In genomic region chr16:89064606-89065444, GRCh38 we compare ENCODE assay signal across 27 cellular contexts. TPM values are rescaled to one million over a fixed set of nuclear protein-coding genes. Genes with fewer than 3 reads are reported as not detected.
DNase-seq lines count a peak whose midpoint lies in the region; ATAC-seq, FAIRE-seq and TF ChIP-seq lines count a peak whose summit lies in the region.
"Had no signal": no experiment of that assay in that cellular context is flagged by ENCODE, and none has a peak within 500 bp of the region (broad histone marks: within the 10 kb centered on the region; RNA-seq: fewer than 3 reads in every experiment).

No MANE protein-coding gene starts in this region.

- H3K9ac ChIP-seq in GM12878 (ENCODE audit: control insufficient read depth, insufficient read depth, low read length) (no peak overlapping the region), neural progenitor cell (no peak overlapping the region)

- H2AFZ ChIP-seq in GM12878 (ENCODE audit: control insufficient read depth, low read depth, low read length) (no peak overlapping the region), neural progenitor cell (replicated peaks) (no peak overlapping the region)

- DNase-seq in GM06990 (ENCODE audit: extremely low read depth, insufficient read length) = no peak
- DNase-seq in GM12878 (ENCODE audit: low read depth, low spot score) = no peak
- no peak for DNase-seq in neural progenitor cell (ENCODE audit: low spot score)
- no peak for DNase-seq in NCI-H226
- no peak for DNase-seq in activated effector memory CD4-positive, alpha-beta T cell treated with Interleukin-2 at 50 U/mL for 16 hours
- no peak for DNase-seq in natural killer cell treated with Interleukin-12 subunit alpha and Interleukin-12 subunit beta and Interleukin-15 and Interleukin-18, amount 100 ng/mL, for 72 hours (ENCODE audit: low spot score)
- DNase-seq: activated CD4-positive, alpha-beta T cell treated with anti-CD3 and anti-CD28 coated beads for 48 hours; activated naive CD4-positive, alpha-beta T cell treated with anti-CD3 and anti-CD28 coated beads, Interleukin-2, amount 50 U/mL, for 16 hours; amniotic stem cell; cerebellar nuclear complex; dermis blood vessel endothelial cell; endodermal cell; foreskin melanocyte; HCEC 1CT; natural killer cell; NCI-H1105; NCI-H1930; NCI-H69; SIG-M5; stimulated activated CD4-positive, alpha-beta T cell treated with anti-CD3 and anti-CD28 coated beads, Interleukin-15, amount 100 ng/mL, for 24 hours; trophoblast cell had no signal

- BruUV-seq in GM12878 (replicated peaks; lab: Mats Ljungman, UMichigan) = no TSS peak

- in situ Hi-C loops in GM12878 (cut with MboI) = no loop called here

- no peak for TF ChIP-seq POLR2A in GM12878 (IDR thresholded peaks at IDR 0.05; ENCODE audit: low read depth, low read length)

- H3K4me3 Mint-ChIP-seq in neural progenitor cell = no peak overlapping the region
- H3K4me3 Mint-ChIP-seq in natural killer cell treated with Interleukin-12 subunit alpha and Interleukin-12 subunit beta and Interleukin-15 and Interleukin-18, amount 100 ng/mL, for 72 hours = no peak overlapping the region
- H3K4me3 Mint-ChIP-seq: activated T-helper 17 cell treated with anti-CD3 and anti-CD28 coated beads, Interleukin-2, amount 50 U/mL, for 72 hours; brain; endodermal cell; natural killer cell; stimulated activated effector memory CD8-positive, alpha-beta T cell treated with anti-CD3 and anti-CD28 coated beads, Interleukin-12 subunit alpha, Interleukin-12 subunit beta, amount 100 ng/mL, for 72 hours had no signal

- TF ChIP-seq CTCF in GM06990 (IDR thresholded peaks at IDR 0.05; ENCODE audit: insufficient read depth, low read length, poor library complexity, severe bottlenecking) (peak; percentile 4), GM12878 (IDR thresholded peaks at IDR 0.05 in 2 of 3, conservative IDR thresholded peaks at IDR 0.05 in 1 of 3; ENCODE audit: control insufficient read depth in 2 of 3, extremely low read depth in 1 of 3, insufficient read depth in 1 of 3, low read depth in 3 of 3, low read length in 3 of 3) (no peak), neural progenitor cell (IDR thresholded peaks at IDR 0.05) (no peak)

- CTCF ChIA-PET in GM12878 (lab: Yijun Ruan, JAX) = interaction anchor here (1.8 kb wide), 1 partner anchor 28 kb away, joined by 5 read pairs; no protein-coding TSS in a partner anchor

- H3K27me3 Mint-ChIP-seq in neural progenitor cell (ENCODE audit: insufficient read depth, low read depth) = peaks cover 2% of the 10 kb centered on the region
- H3K27me3 Mint-ChIP-seq in natural killer cell treated with Interleukin-12 subunit alpha and Interleukin-12 subunit beta and Interleukin-15 and Interleukin-18, amount 100 ng/mL, for 72 hours = no peaks in the 10 kb centered on the region
- H3K27me3 Mint-ChIP-seq: activated T-helper 17 cell treated with anti-CD3 and anti-CD28 coated beads, Interleukin-2, amount 50 U/mL, for 72 hours had no signal

- H3K4me3 ChIP-seq in GM06990 (replicated peaks; ENCODE audit: low read depth, low read length) (no peak overlapping the region), GM12878 (no peak overlapping the region), neural progenitor cell (no peak overlapping the region)

- no peaks in the 10 kb centered on the region; the same call in 2 of the 3 replicates for H3K9me3 ChIP-seq in GM12878 (replicated peaks; ENCODE audit: control insufficient read depth, insufficient read depth, low read length)
- no peaks in the 10 kb centered on the region for H3K9me3 ChIP-seq in neural progenitor cell (ENCODE audit: low read depth)

- no peaks in the 10 kb centered on the region for H3K9me3 Mint-ChIP-seq in neural progenitor cell
- H3K9me3 Mint-ChIP-seq in natural killer cell treated with Interleukin-12 subunit alpha and Interleukin-12 subunit beta and Interleukin-15 and Interleukin-18, amount 100 ng/mL, for 72 hours = no peaks in the 10 kb centered on the region
- H3K9me3 Mint-ChIP-seq: activated T-helper 17 cell treated with anti-CD3 and anti-CD28 coated beads, Interleukin-2, amount 50 U/mL, for 72 hours; endodermal cell; natural killer cell; stimulated activated effector memory CD8-positive, alpha-beta T cell treated with anti-CD3 and anti-CD28 coated beads, Interleukin-12 subunit alpha, Interleukin-12 subunit beta, amount 100 ng/mL, for 72 hours had no signal

- H3K36me3 ChIP-seq in GM06990 (ENCODE audit: control insufficient read depth, insufficient read depth, low read length) = no peaks in the 10 kb centered on the region
- H3K36me3 ChIP-seq in GM12878 (ENCODE audit: control insufficient read depth in 2 of 2, insufficient read depth in 2 of 2, low read length in 1 of 2) = no peaks in the 10 kb centered on the region
- no peaks in the 10 kb centered on the region for H3K36me3 ChIP-seq in neural progenitor cell

- peak overlapping the region; percentile 38 for H3K27ac Mint-ChIP-seq in neural progenitor cell
- no peak overlapping the region for H3K27ac Mint-ChIP-seq in natural killer cell treated with Interleukin-12 subunit alpha and Interleukin-12 subunit beta and Interleukin-15 and Interleukin-18, amount 100 ng/mL, for 72 hours
- H3K27ac Mint-ChIP-seq: activated T-helper 17 cell treated with anti-CD3 and anti-CD28 coated beads, Interleukin-2, amount 50 U/mL, for 72 hours; endodermal cell; natural killer cell; stimulated activated effector memory CD8-positive, alpha-beta T cell treated with anti-CD3 and anti-CD28 coated beads, Interleukin-12 subunit alpha, Interleukin-12 subunit beta, amount 100 ng/mL, for 72 hours had no signal

- no peak overlapping the region for H3K27ac ChIP-seq in GM12878 (ENCODE audit: control insufficient read depth, insufficient read depth)
- no peak overlapping the region for H3K27ac ChIP-seq in neural progenitor cell

- no peaks in the 10 kb centered on the region for H3K36me3 Mint-ChIP-seq in neural progenitor cell
- H3K36me3 Mint-ChIP-seq in natural killer cell treated with Interleukin-12 subunit alpha and Interleukin-12 subunit beta and Interleukin-15 and Interleukin-18, amount 100 ng/mL, for 72 hours = no peaks in the 10 kb centered on the region
- H3K36me3 Mint-ChIP-seq: brain; natural killer cell; stimulated activated effector memory CD8-positive, alpha-beta T cell treated with anti-CD3 and anti-CD28 coated beads, Interleukin-12 subunit alpha, Interleukin-12 subunit beta, amount 100 ng/mL, for 72 hours had no signal

- peak; percentile 34 for ATAC-seq in HG02885 (IDR thresholded peaks at IDR 0.05; ENCODE audit: poor library complexity, unreplicated experiment)
- ATAC-seq in GM12878 = peak; percentile 28
- no peak for ATAC-seq in natural killer cell treated with Interleukin-12 subunit alpha and Interleukin-12 subunit beta and Interleukin-15 and Interleukin-18, amount 100 ng/mL, for 72 hours
- no peak for ATAC-seq in GM21619 (IDR thresholded peaks at IDR 0.05; ENCODE audit: unreplicated experiment)
- ATAC-seq: activated T-helper 17 cell treated with anti-CD3 and anti-CD28 coated beads, Interleukin-2, amount 50 U/mL, for 72 hours; stimulated activated effector memory CD8-positive, alpha-beta T cell treated with anti-CD3 and anti-CD28 coated beads, Interleukin-12 subunit alpha, Interleukin-12 subunit beta, amount 100 ng/mL, for 72 hours had no signal

- SMC1A ChIA-PET in GM12878 (lab: Charles Lee; ENCODE audit: uncharacterized antibody, unreplicated experiment) = interaction anchor here (1.1 kb wide), 1 partner anchor 86 kb away, joined by 4 read pairs; no protein-coding TSS in a partner anchor

- no peak for TF ChIP-seq RAD21 in GM12878 (IDR thresholded peaks at IDR 0.05; ENCODE audit: insufficient read depth, low read depth, low read length)

- peaks cover 23% of the 10 kb centered on the region for H3K4me1 Mint-ChIP-seq in neural progenitor cell
- no peaks in the 10 kb centered on the region for H3K4me1 Mint-ChIP-seq in natural killer cell treated with Interleukin-12 subunit alpha and Interleukin-12 subunit beta and Interleukin-15 and Interleukin-18, amount 100 ng/mL, for 72 hours (ENCODE audit: low read depth in 2 of 2)
- H3K4me1 Mint-ChIP-seq: activated T-helper 17 cell treated with anti-CD3 and anti-CD28 coated beads, Interleukin-2, amount 50 U/mL, for 72 hours; endodermal cell; natural killer cell had no signal

- H3K79me2 ChIP-seq in GM12878 (ENCODE audit: control insufficient read depth, insufficient read depth, low read length) = no peaks in the 10 kb centered on the region
- H3K79me2 ChIP-seq in neural progenitor cell (ENCODE audit: low read depth) = no peaks in the 10 kb centered on the region

- WGBS in GM12878 (ENCODE audit: insufficient coverage, insufficient replicate concordance, low lambda C conversion rate, missing lambda C conversion rate) = 43% methylated on average over 30 of the region's 31 CpGs

- POLR2A ChIA-PET in GM12878 (lab: Charles Lee) = interaction anchor here (0.7 to 1.0 kb wide), 3 partner anchors 8 to 279 kb away, joined by 3 read pairs; no protein-coding TSS in a partner anchor

- peak overlapping the region; percentile 41 for H3K4me2 ChIP-seq in GM12878 (ENCODE audit: control insufficient read depth, insufficient read depth)
- H3K4me2 ChIP-seq in neural progenitor cell = no peak overlapping the region

- H3F3A ChIP-seq in neural progenitor cell (ENCODE audit: low read depth) = peaks cover 3% of the 10 kb centered on the region

- FAIRE-seq in GM12878 (lab: Jason Lieb, UNC) = no peak
- FAIRE-seq: GM19239 had no signal

- H4K20me1 ChIP-seq in GM12878 (ENCODE audit: control insufficient read depth, insufficient read depth) (no peaks in the 10 kb centered on the region), neural progenitor cell (ENCODE audit: low read depth) (no peaks in the 10 kb centered on the region)

- peaks cover 47% of the 10 kb centered on the region for H3K4me1 ChIP-seq in GM12878 (ENCODE audit: control insufficient read depth, insufficient read depth, low read length)
- H3K4me1 ChIP-seq in neural progenitor cell = peaks cover 22% of the 10 kb centered on the region

- intact Hi-C loops in GM12878 (cut with micrococcal nuclease; ENCODE audit: unreplicated experiment) = no loop called here

- H3K27me3 ChIP-seq in GM06990 (replicated peaks; ENCODE audit: control insufficient read depth, insufficient read depth, low read length) = no peaks in the 10 kb centered on the region; the same call in 1 of the 2 replicates
- H3K27me3 ChIP-seq in GM12878 (replicated peaks in 1 of 2; ENCODE audit: control insufficient read depth in 2 of 2, insufficient read depth in 2 of 2, low read length in 1 of 2) = no peaks in the 10 kb centered on the region
- no peaks in the 10 kb centered on the region for H3K27me3 ChIP-seq in neural progenitor cell

- TF ChIP-seq EP300 in GM12878 (IDR thresholded peaks at IDR 0.05; ENCODE audit: borderline replicate concordance in 1 of 2, control insufficient read depth in 1 of 2, low read depth in 2 of 2, low read length in 2 of 2) = no peak

- RAD21 ChIA-PET in GM12878 (lab: Charles Lee; ENCODE audit: unreplicated experiment) = no interaction called here

RNA-seq across cellular contexts. Expression of gene ACSF3, which starts 28.8 kb away (rescaled TPM):
- 60.4 and 72.7 TPM in 2 replicates for total RNA-seq in GM12878 (2013; cell fraction: nucleolus; rRNA removed)
- total RNA-seq in GM12878 (2014; rRNA removed) = 30.9 and 32.8 TPM in 2 replicates
- total RNA-seq in GM12878 (2014; rRNA removed; fragmentation: Illumina TruSeq; extraction: Trizol) = 18.5 and 20.7 TPM in 2 replicates
- 36.1 and 43.8 TPM in 2 replicates for total RNA-seq in GM12878 (2021)
- 7.5 TPM for polyA plus RNA-seq in GM12878 (2011; ENCODE audit: low read depth)
- 15.1 and 17.8 TPM in 2 replicates for polyA plus RNA-seq in GM12878 (2011; rRNA removed)
- polyA plus RNA-seq in GM12878 (2011; cell fraction: cytosol; rRNA removed) = 18.1 and 23.3 TPM in 2 replicates
- polyA plus RNA-seq in GM12878 (2011; cell fraction: nucleus; rRNA removed) = 28.8 and 39.9 TPM in 2 replicates
- polyA plus RNA-seq in GM12878 (2012) = 23.9 and 24.2 TPM in 2 replicates
- polyA plus RNA-seq in GM12878 (2014; fragmentation: Illumina TruSeq; extraction: Trizol) = 15.6 and 16.9 TPM in 2 replicates
- polyA plus RNA-seq in GM12878 (2014; fragmentation: Nextera tagmentation; extraction: Ambion mirVana) = 1 to 10 TPM; 1.0 to 3.5 TPM
- polyA plus RNA-seq in GM12878 (2014; rRNA removed) = 36.8 and 39.3 TPM in 2 replicates
- polyA plus RNA-seq in GM12878 (2016; fragmentation: Nextera tagmentation; extraction: Ambion mirVana) = 10 to 100 TPM; 35.0 to 44.4 TPM
- polyA minus RNA-seq in GM12878 (2011; rRNA and poly(A)+ RNA removed) = 16.5 and 25.4 TPM in 2 replicates
- 18.8 and 21.5 TPM in 2 replicates for polyA minus RNA-seq in GM12878 (2011; cell fraction: cytosol; rRNA and poly(A)+ RNA removed)
- 13.2 and 18.4 TPM in 2 replicates for polyA minus RNA-seq in GM12878 (2011; cell fraction: nucleus; rRNA and poly(A)+ RNA removed)
- total RNA-seq in neural progenitor cell (ENCODE audit: low replicate concordance) = 14.5 and 25.9 TPM in 2 replicates
- total RNA-seq in natural killer cell treated with Interleukin-12 subunit alpha and Interleukin-12 subunit beta and Interleukin-15 and Interleukin-18, amount 100 ng/mL, for 72 hours = 100 to 1,000 TPM in 1 of 2 donors, 10 to 100 TPM in 1; 52.3 to 125 TPM

Comparison
In these comparisons a context has a peak if more than half of its experiments do, and no peak if none do; other contexts are left out.
1. ATAC-seq: peak in HG02885 (single experiment) and GM12878 (single experiment); none in natural killer cell treated with Interleukin-12 subunit alpha and Interleukin-12 subunit beta and Interleukin-15 and Interleukin-18, amount 100 ng/mL, for 72 hours (0 of 2) and GM21619 (single experiment).